Comparison of ENCODE assay signal across 15 cellular contexts in genomic region chr2:145849466-145849865, GRCh38.
A peak's percentile ranks its signal among the peaks of the same experiment; 100 is the strongest.
DNase-seq lines count a peak whose midpoint lies in the region; TF ChIP-seq lines count a peak whose summit lies in the region.
"Had no signal": no experiment of that assay in that cellular context is flagged by ENCODE, and none has a peak within 500 bp of the region (broad histone marks: within the 10 kb centered on the region; RNA-seq: fewer than 3 reads in every experiment).

No MANE protein-coding gene starts in this region.

- no peak overlapping the region for H3K4me3 ChIP-seq in foreskin fibroblast (ENCODE audit: low read depth in 1 of 2, low read length in 2 of 2)
- H3K4me3 ChIP-seq: BLaER1 treated with 17β-estradiol and CSF1 and Interleukin-3, amounts not matched to agents 10 nM and 100 nM; GM12878 had no signal

- H3K36me3 Mint-ChIP-seq in progenitor cell of endocrine pancreas (ENCODE audit: insufficient read depth) = no peaks in the 10 kb centered on the region
- no peaks in the 10 kb centered on the region for H3K36me3 Mint-ChIP-seq in glutamatergic neuron (ENCODE audit: unreplicated experiment)
- H3K36me3 Mint-ChIP-seq: CD4-positive, CD25-positive, alpha-beta regulatory T cell had no signal

- TF ChIP-seq CTCF in progenitor cell of endocrine pancreas (IDR thresholded peaks at IDR 0.05; ENCODE audit: unreplicated experiment) (no peak), glutamatergic neuron (IDR thresholded peaks at IDR 0.05; ENCODE audit: partially characterized antibody, unreplicated experiment) (no peak), foreskin fibroblast (IDR thresholded peaks at IDR 0.05; ENCODE audit: low read depth, low read length) (no peak)

- H3K9me3 Mint-ChIP-seq in progenitor cell of endocrine pancreas (ENCODE audit: low read depth) (no peaks in the 10 kb centered on the region), glutamatergic neuron (ENCODE audit: unreplicated experiment) (no peaks in the 10 kb centered on the region)
- H3K9me3 Mint-ChIP-seq: H9 had no signal

- H3K27me3 Mint-ChIP-seq in progenitor cell of endocrine pancreas (no peaks in the 10 kb centered on the region), glutamatergic neuron (ENCODE audit: unreplicated experiment) (no peaks in the 10 kb centered on the region)
- H3K27me3 Mint-ChIP-seq: CD4-positive, CD25-positive, alpha-beta regulatory T cell had no signal

- no peak overlapping the region for H3K4me3 Mint-ChIP-seq in progenitor cell of endocrine pancreas (ENCODE audit: low read depth)
- no peak overlapping the region for H3K4me3 Mint-ChIP-seq in glutamatergic neuron (ENCODE audit: unreplicated experiment)
- H3K4me3 Mint-ChIP-seq: CD4-positive, CD25-positive, alpha-beta regulatory T cell; H9 had no signal

- peak overlapping the region; percentile 80 for H3K27ac Mint-ChIP-seq in progenitor cell of endocrine pancreas
- H3K27ac Mint-ChIP-seq in glutamatergic neuron (ENCODE audit: unreplicated experiment) = no peak overlapping the region
- H3K27ac Mint-ChIP-seq: CD4-positive, CD25-positive, alpha-beta regulatory T cell; H9 had no signal

- DNase-seq in NCI-H345 (lab: John Stamatoyannopoulos, UW) (peak; percentile 6), NCI-H345 treated with DMSO at 0.1 percent for 48 hours (lab: John Stamatoyannopoulos, UW; ENCODE audit: unreplicated experiment) (no peak), NCI-H146 (lab: John Stamatoyannopoulos, UW) (peak; percentile 47), NCI-H69 (lab: John Stamatoyannopoulos, UW) (peak; percentile 4), progenitor cell of endocrine pancreas (ENCODE audit: low spot score, unreplicated experiment) (no peak), glutamatergic neuron (no peak), foreskin fibroblast (no peak)
- no peak for DNase-seq in activated CD4-positive, alpha-beta T cell treated with anti-CD3 and anti-CD28 coated beads, Interleukin-2, amount 50 U/mL, for 4 hours
- DNase-seq: ACHN; CD4-positive, CD25-positive, alpha-beta regulatory T cell; DMS79; GOT3; H9 had no signal

- H3K4me1 Mint-ChIP-seq in progenitor cell of endocrine pancreas (ENCODE audit: low read depth) (peaks cover 32% of the 10 kb centered on the region), glutamatergic neuron (ENCODE audit: low read depth, unreplicated experiment) (peaks cover 13% of the 10 kb centered on the region)
- H3K4me1 Mint-ChIP-seq: CD4-positive, CD25-positive, alpha-beta regulatory T cell had no signal

Comparison
In these comparisons a context has a peak if more than half of its experiments do, and no peak if none do; other contexts are left out.
1. DNase-seq: peak in NCI-H345 (single experiment), NCI-H146 (single experiment) and NCI-H69 (single experiment); none in NCI-H345 treated with DMSO at 0.1 percent for 48 hours (single experiment), progenitor cell of endocrine pancreas (single experiment), glutamatergic neuron (single experiment), activated CD4-positive, alpha-beta T cell treated with anti-CD3 and anti-CD28 coated beads, Interleukin-2, amount 50 U/mL, for 4 hours (0 of 2) and foreskin fibroblast (0 of 2).